20 cellular contexts compared by ENCODE assay signal in genomic region chr10:110756886-110757285, GRCh38.
DNase-seq lines count a peak whose midpoint lies in the region; ATAC-seq, FAIRE-seq and TF ChIP-seq lines count a peak whose summit lies in the region.
"Had no signal": no experiment of that assay in that cellular context is flagged by ENCODE, and none has a peak within 500 bp of the region (broad histone marks: within the 10 kb centered on the region; RNA-seq: fewer than 3 reads in every experiment).

No MANE protein-coding gene starts in this region.

- intact Hi-C loops in heart right ventricle (cut with DNase I) (no loop called here), left ventricle myocardium superior (cut with micrococcal nuclease) (no loop called here)

- FAIRE-seq in GM12892 (lab: Jason Lieb, UNC) = no peak
- FAIRE-seq: GM12878 had no signal

- no peak for DNase-seq in heart right ventricle
- DNase-seq in left ventricle myocardium superior = no peak
- peak; percentile 28 for DNase-seq in astrocyte of the hippocampus (ENCODE audit: low read depth, low spot score)
- peak; percentile 29 for DNase-seq in superior temporal gyrus (ENCODE audit: extremely low spot score)
- no peak for DNase-seq in GM12892 (ENCODE audit: insufficient read length)
- DNase-seq: CD8-positive, alpha-beta T cell; DMS53; EL; GOT3; NCI-H1092 treated with DMSO at 0.1 percent for 48 hours; NCI-H2081; NCI-H510A treated with DMSO at 0.1 percent for 48 hours; PC-3; SJCRH30 had no signal

- TF ChIP-seq POLR2A in GM12892 (IDR thresholded peaks at IDR 0.05; ENCODE audit: low read depth, low read length) = no peak

- H3K9me3 ChIP-seq in heart right ventricle = no peaks in the 10 kb centered on the region
- H3K9me3 ChIP-seq: BLaER1 treated with 17β-estradiol and CSF1 and Interleukin-3, amounts not matched to agents 10 nM and 100 nM had no signal

- peak in 2 of 8 donors; percentile 21 to 53 for ATAC-seq in heart right ventricle
- no peak for ATAC-seq in left ventricle myocardium superior
- ATAC-seq in HG02884 (IDR thresholded peaks at IDR 0.05; ENCODE audit: unreplicated experiment) = no peak
- ATAC-seq: CD8-positive, alpha-beta T cell; GM12878; HCT116; PC-3 had no signal

- no peak for TF ChIP-seq CTCF in heart right ventricle (IDR thresholded peaks at IDR 0.05)

- peaks cover 5 to 77% (median 54%) of the 10 kb centered on the region in 9 donors for H3K4me1 ChIP-seq in heart right ventricle
- H3K4me1 ChIP-seq: BLaER1 treated with 17β-estradiol and CSF1 and Interleukin-3, amounts not matched to agents 10 nM and 100 nM had no signal

- no peaks in the 10 kb centered on the region for H3K36me3 ChIP-seq in heart right ventricle
- H3K36me3 ChIP-seq: BLaER1 treated with 17β-estradiol and CSF1 and Interleukin-3, amounts not matched to agents 10 nM and 100 nM; SJCRH30 had no signal

- no peaks in the 10 kb centered on the region for H3K27me3 ChIP-seq in heart right ventricle
- no peaks in the 10 kb centered on the region for H3K27me3 ChIP-seq in layer of hippocampus (ENCODE audit: control insufficient read depth, insufficient read depth, low read length)
- H3K27me3 ChIP-seq: BLaER1 treated with 17β-estradiol and CSF1 and Interleukin-3, amounts not matched to agents 10 nM and 100 nM; SJCRH30 had no signal

- H3K4me3 ChIP-seq in heart right ventricle = no peak overlapping the region
- H3K4me3 ChIP-seq: BLaER1 treated with 17β-estradiol and CSF1 and Interleukin-3, amounts not matched to agents 10 nM and 100 nM; GM12878; SJCRH30 had no signal

- H3K27ac ChIP-seq in heart right ventricle (peak overlapping the region in 8 of 10 donors; percentile 56 to 92 (median 80)), layer of hippocampus (ENCODE audit: low read depth, low read length) (peak overlapping the region; percentile 14)
- H3K27ac ChIP-seq: BLaER1 treated with 17β-estradiol and CSF1 and Interleukin-3, amounts not matched to agents 10 nM and 100 nM; RWPE1; SJCRH30 had no signal

Comparison
In these comparisons a context has a peak if more than half of its experiments do, and no peak if none do; other contexts are left out.
1. DNase-seq: peak in astrocyte of the hippocampus (single experiment) and superior temporal gyrus (single experiment); none in heart right ventricle (0 of 2), left ventricle myocardium superior (single experiment) and GM12892 (single experiment).